In genomic region chr13:100341327-100341726, GRCh38 we compare ENCODE assay signal across 12 cellular contexts.
"Had no signal": no experiment of that assay in that cellular context is flagged by ENCODE, and none has a peak within 500 bp of the region (broad histone marks: within the 10 kb centered on the region; RNA-seq: fewer than 3 reads in every experiment).

No MANE protein-coding gene starts in this region.

- ATAC-seq: gastroesophageal sphincter; left lung; stimulated activated effector memory CD8-positive, alpha-beta T cell treated with anti-CD3 and anti-CD28 coated beads, Interleukin-12 subunit alpha, Interleukin-12 subunit beta, amount 100 ng/mL, for 72 hours had no signal

- H3K9me3 Mint-ChIP-seq: activated naive CD4-positive, alpha-beta T cell treated with anti-CD3 and anti-CD28 coated beads for 36 hours; stimulated activated effector memory CD8-positive, alpha-beta T cell treated with anti-CD3 and anti-CD28 coated beads, Interleukin-12 subunit alpha, Interleukin-12 subunit beta, amount 100 ng/mL, for 72 hours had no signal

- H3K4me3 Mint-ChIP-seq: activated naive CD4-positive, alpha-beta T cell treated with anti-CD3 and anti-CD28 coated beads for 36 hours; nephron; stimulated activated effector memory CD8-positive, alpha-beta T cell treated with anti-CD3 and anti-CD28 coated beads, Interleukin-12 subunit alpha, Interleukin-12 subunit beta, amount 100 ng/mL, for 72 hours had no signal

- H3K4me1 Mint-ChIP-seq: nephron had no signal

- DNase-seq: activated CD8-positive, alpha-beta memory T cell treated with anti-CD3 and anti-CD28 coated beads for 24 hours; activated naive CD4-positive, alpha-beta T cell treated with anti-CD3 and anti-CD28 coated beads for 36 hours; dorsolateral prefrontal cortex; kidney; left lung; mammary epithelial cell; nucleus accumbens; posterior cingulate gyrus; retina had no signal

- H3K27ac Mint-ChIP-seq: activated naive CD4-positive, alpha-beta T cell treated with anti-CD3 and anti-CD28 coated beads for 36 hours; nephron had no signal

- H3K36me3 Mint-ChIP-seq: stimulated activated effector memory CD8-positive, alpha-beta T cell treated with anti-CD3 and anti-CD28 coated beads, Interleukin-12 subunit alpha, Interleukin-12 subunit beta, amount 100 ng/mL, for 72 hours had no signal
